ENCODE assay signal across 9 cellular contexts in the genomic region with DNA sequence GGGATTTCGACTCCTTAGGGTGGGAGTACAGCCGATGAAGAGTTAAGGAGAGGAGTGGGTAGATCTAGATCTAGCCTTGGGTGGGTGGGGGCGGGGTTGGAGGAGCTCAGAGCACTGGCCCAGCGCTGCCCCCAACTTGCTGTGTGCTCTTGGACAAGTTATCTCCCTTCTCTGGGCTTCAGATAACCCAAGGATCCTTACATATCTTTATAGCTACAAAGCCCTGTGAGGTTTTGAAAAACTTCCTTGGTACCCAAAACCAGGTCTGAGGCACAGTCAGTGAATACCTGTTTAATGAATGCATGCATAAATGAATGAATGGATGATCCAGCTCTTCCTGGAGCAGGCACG. TPM values are rescaled to one million over a fixed set of nuclear protein-coding genes. Genes with fewer than 3 reads are reported as not detected.
DNase-seq lines count a peak whose midpoint lies in the region; ATAC-seq and TF ChIP-seq lines count a peak whose summit lies in the region.
"Had no signal": no experiment of that assay in that cellular context is flagged by ENCODE, and none has a peak within 500 bp of the region (broad histone marks: within the 10 kb centered on the region; RNA-seq: fewer than 3 reads in every experiment).

No MANE protein-coding gene starts in this region.

- H3K9me3 Mint-ChIP-seq in activated naive CD4-positive, alpha-beta T cell treated with anti-CD3 and anti-CD28 coated beads, Interleukin-2, amount 50 U/mL, for 24 hours, result no peaks in the 10 kb centered on the region
- no peaks in the 10 kb centered on the region for H3K9me3 Mint-ChIP-seq in activated naive CD8-positive, alpha-beta T cell treated with anti-CD3 and anti-CD28 coated beads, Interleukin-2, amount 50 U/mL, for 24 hours

- peaks cover 9% of the 10 kb centered on the region for H3K36me3 Mint-ChIP-seq in activated naive CD4-positive, alpha-beta T cell treated with anti-CD3 and anti-CD28 coated beads, Interleukin-2, amount 50 U/mL, for 24 hours
- peaks cover 22% of the 10 kb centered on the region for H3K36me3 Mint-ChIP-seq in activated naive CD8-positive, alpha-beta T cell treated with anti-CD3 and anti-CD28 coated beads, Interleukin-2, amount 50 U/mL, for 24 hours (ENCODE audit: low read depth)

- H3K27me3 Mint-ChIP-seq in activated naive CD4-positive, alpha-beta T cell treated with anti-CD3 and anti-CD28 coated beads, Interleukin-2, amount 50 U/mL, for 24 hours, result no peaks in the 10 kb centered on the region
- no peaks in the 10 kb centered on the region for H3K27me3 Mint-ChIP-seq in activated naive CD8-positive, alpha-beta T cell treated with anti-CD3 and anti-CD28 coated beads, Interleukin-2, amount 50 U/mL, for 24 hours

- H3K27ac Mint-ChIP-seq in activated naive CD4-positive, alpha-beta T cell treated with anti-CD3 and anti-CD28 coated beads, Interleukin-2, amount 50 U/mL, for 24 hours, result peak overlapping the region; percentile 85
- peak overlapping the region; percentile 86 for H3K27ac Mint-ChIP-seq in activated naive CD8-positive, alpha-beta T cell treated with anti-CD3 and anti-CD28 coated beads, Interleukin-2, amount 50 U/mL, for 24 hours

- peaks cover 43% of the 10 kb centered on the region for H3K4me1 ChIP-seq in lower lobe of right lung
- H3K4me1 ChIP-seq in transverse colon, result peaks cover 14 to 60% (median 38%) of the 10 kb centered on the region in 4 donors

- no peak for ATAC-seq in activated naive CD8-positive, alpha-beta T cell treated with anti-CD3 and anti-CD28 coated beads, Interleukin-2, amount 50 U/mL, for 24 hours
- ATAC-seq in lower lobe of right lung (no peak), GM21529 (IDR thresholded peaks at IDR 0.05; ENCODE audit: unreplicated experiment) (no peak)

- in situ Hi-C loops in transverse colon (cut with MboI; ENCODE audit: low pct_ligation_motif_present in 1 of 4, low pct_unique_long_range_greater_than_20kb in 1 of 4, low sequenced_read_pairs in 3 of 4), result loop anchor here in 1 of 4 donors (25.0 kb wide), 1 partner anchor 612 kb away; the partner anchor contains the start of gene TAF1B

- H3K4me1 Mint-ChIP-seq in activated naive CD4-positive, alpha-beta T cell treated with anti-CD3 and anti-CD28 coated beads, Interleukin-2, amount 50 U/mL, for 24 hours, result peaks cover 29% of the 10 kb centered on the region
- peaks cover 43% of the 10 kb centered on the region for H3K4me1 Mint-ChIP-seq in activated naive CD8-positive, alpha-beta T cell treated with anti-CD3 and anti-CD28 coated beads, Interleukin-2, amount 50 U/mL, for 24 hours

- H3K4me3 Mint-ChIP-seq in activated naive CD4-positive, alpha-beta T cell treated with anti-CD3 and anti-CD28 coated beads, Interleukin-2, amount 50 U/mL, for 24 hours, result peak overlapping the region; percentile 90
- H3K4me3 Mint-ChIP-seq in activated naive CD8-positive, alpha-beta T cell treated with anti-CD3 and anti-CD28 coated beads, Interleukin-2, amount 50 U/mL, for 24 hours, result peak overlapping the region; percentile 80

- peaks cover 5% of the 10 kb centered on the region for H3K36me3 ChIP-seq in lower lobe of right lung
- peaks cover 0 to 2% (median 0%) of the 10 kb centered on the region in 4 donors for H3K36me3 ChIP-seq in transverse colon

- no peaks in the 10 kb centered on the region for H3K9me3 ChIP-seq in lower lobe of right lung
- no peaks in the 10 kb centered on the region for H3K9me3 ChIP-seq in transverse colon

- no peak for DNase-seq in activated naive CD4-positive, alpha-beta T cell (lab: John Stamatoyannopoulos, UW)
- DNase-seq in activated naive CD8-positive, alpha-beta T cell treated with anti-CD3 and anti-CD28 coated beads, Interleukin-2, amount 50 U/mL, for 24 hours, result no peak
- peak; percentile 10 for DNase-seq in lower lobe of right lung
- DNase-seq in transverse colon, result no peak
- DNase-seq in posterior cingulate gyrus, result no peak
- no peak for DNase-seq in NK-92 treated with Interleukin-12 subunit alpha and Interleukin-12 subunit beta, amount 100 ng/mL, for 24 hours (lab: John Stamatoyannopoulos, UW)
- DNase-seq: NCI-H2029 had no signal

- no peak for TF ChIP-seq EP300 in transverse colon (IDR thresholded peaks at IDR 0.05; ENCODE audit: low read depth)

- H3K27me3 ChIP-seq in lower lobe of right lung (ENCODE audit: low read depth), result no peaks in the 10 kb centered on the region
- H3K27me3 ChIP-seq in transverse colon, result no peaks in the 10 kb centered on the region

- H3K4me3 ChIP-seq in lower lobe of right lung (peak overlapping the region; percentile 79), transverse colon (peak overlapping the region in 3 of 4 donors; percentile 39 to 73 (median 55))

- 33% methylated on average over 1 to 5 of the region's 5 CpGs for WGBS in transverse colon (ENCODE audit: low coverage in 1 of 2), 2 donors

- H3K27ac ChIP-seq in lower lobe of right lung (peak overlapping the region; percentile 95), transverse colon (peak overlapping the region; percentile 94 to 98 (median 96))

- no peak for TF ChIP-seq POLR2A in transverse colon (IDR thresholded peaks at IDR 0.05)

- no peak for TF ChIP-seq CTCF in lower lobe of right lung (IDR thresholded peaks at IDR 0.05)
- TF ChIP-seq CTCF in transverse colon (IDR thresholded peaks at IDR 0.05), result no peak

- intact Hi-C loops in lower lobe of right lung (cut with DNase I) (no loop called here), transverse colon (cut with DNase I; ENCODE audit: low total_unique reads) (no loop called here), posterior cingulate gyrus (cut with DNase I) (loop anchor here (5.0 kb wide), 1 partner anchor 218 kb away; no protein-coding TSS in a partner anchor)

RNA-seq across cellular contexts. Expression of gene ODC1, which starts 1.3 kb away (rescaled TPM):
- 30.1 TPM for total RNA-seq in lower lobe of right lung
- 10 to 100 TPM; 36.2 to 75.2 (median 43.2) TPM for total RNA-seq in transverse colon
